ENCODE assay signal across 8 cellular contexts in genomic region chr19:18203408-18203862, GRCh38. TPM values are rescaled to one million over a fixed set of nuclear protein-coding genes. Genes with fewer than 3 reads are reported as not detected.
DNase-seq lines count a peak whose midpoint lies in the region; ATAC-seq and TF ChIP-seq lines count a peak whose summit lies in the region.

No MANE protein-coding gene starts in this region.

- no peak overlapping the region for H2BK5ac ChIP-seq in mesenchymal stem cell (ENCODE audit: low read depth, low read length, poor library complexity, severe bottlenecking)

- peak overlapping the region; percentile 29 for H4K8ac ChIP-seq in mesenchymal stem cell (ENCODE audit: low read length)

- in situ Hi-C loops in Panc1 (cut with HindIII; ENCODE audit: low pct_unique_long_range_greater_than_20kb, low sequenced_read_pairs) = no loop called here

- H3K23ac ChIP-seq in mesenchymal stem cell (ENCODE audit: low read length in 2 of 2) = peak overlapping the region in 1 of 2 experiments; percentile 90

- no peak for TF ChIP-seq CTCF in 22Rv1 (IDR thresholded peaks at IDR 0.05)
- TF ChIP-seq CTCF in Panc1 (IDR thresholded peaks at IDR 0.05) = no peak

- DNase-seq in Panc1 (ENCODE audit: low read depth, low spot score) = no peak
- DNase-seq in mesenchymal stem cell = no peak
- peak; percentile 53 for DNase-seq in superior temporal gyrus (ENCODE audit: extremely low spot score)
- no peak for DNase-seq in SIG-M5 treated with dmso at 0.1 percent for 504 hours (lab: John Stamatoyannopoulos, UW; ENCODE audit: unreplicated experiment)

- H2BK12ac ChIP-seq in mesenchymal stem cell (ENCODE audit: low read length in 2 of 2) = no peak overlapping the region

- peak overlapping the region; percentile 54 to 59 for H3K4me3 ChIP-seq in Panc1 (ENCODE audit: low read depth in 2 of 2, low read length in 2 of 2)
- H3K4me3 ChIP-seq in mesenchymal stem cell (ENCODE audit: insufficient read depth in 1 of 2, low read depth in 1 of 2, low read length in 2 of 2) = peak overlapping the region; percentile 75 to 96

- H2AFZ ChIP-seq in mesenchymal stem cell (ENCODE audit: low read depth, low read length) = peak overlapping the region; percentile 7

- H3K27me3 ChIP-seq in Panc1 (ENCODE audit: control insufficient read depth, insufficient read depth, low read length) (no peaks in the 10 kb centered on the region), mesenchymal stem cell (ENCODE audit: control insufficient read depth in 1 of 2, insufficient read depth in 1 of 2, low read length in 2 of 2) (no peaks in the 10 kb centered on the region)

- H3K18ac ChIP-seq in mesenchymal stem cell (ENCODE audit: low read depth in 1 of 2, low read length in 2 of 2) = peak overlapping the region in 1 of 2 experiments; percentile 22

- 11% methylated on average over 22 of the region's 38 CpGs for WGBS in mesenchymal stem cell

- no peak overlapping the region for H2BK120ac ChIP-seq in mesenchymal stem cell (ENCODE audit: low read depth, low read length)

- peak overlapping the region; percentile 83 for H3K9ac ChIP-seq in mesenchymal stem cell (ENCODE audit: low read length)

- H2BK15ac ChIP-seq in mesenchymal stem cell (ENCODE audit: low read depth, poor library complexity, severe bottlenecking) = no peak overlapping the region

- H3K36me3 ChIP-seq in Panc1 (ENCODE audit: control insufficient read depth, insufficient read depth, low read length) (no peaks in the 10 kb centered on the region; the same call in 1 of the 2 replicates), mesenchymal stem cell (ENCODE audit: control insufficient read depth in 1 of 2, insufficient read depth in 2 of 2, low read depth in 1 of 2, low read length in 2 of 2) (peaks cover 18 to 26% of the 10 kb centered on the region in 2 experiments)

- H2AK5ac ChIP-seq in mesenchymal stem cell (ENCODE audit: low read length, severe bottlenecking) = no peak overlapping the region

- POLR2A ChIA-PET in Panc1 (lab: Charles Lee) = interaction anchor here (0.5 kb wide), 1 partner anchor 66 kb away, joined by 11 read pairs; no protein-coding TSS in a partner anchor

- H3K4me1 ChIP-seq in Panc1 (ENCODE audit: control insufficient read depth, insufficient read depth, low read length) (peaks cover 3% of the 10 kb centered on the region; the same call in 1 of the 2 replicates), mesenchymal stem cell (ENCODE audit: control insufficient read depth, insufficient read depth, low read depth, low read length) (peaks cover 17% of the 10 kb centered on the region)

- peak overlapping the region; percentile 68 for H3K4me2 ChIP-seq in mesenchymal stem cell (ENCODE audit: low read length, poor library complexity, severe bottlenecking)

- intact Hi-C loops in Panc1 (cut with micrococcal nuclease; ENCODE audit: unreplicated experiment) = no loop called here

- H3K4ac ChIP-seq in mesenchymal stem cell (ENCODE audit: low read depth in 1 of 2, low read length in 2 of 2) = peak overlapping the region in 1 of 2 experiments; percentile 15

- H4K91ac ChIP-seq in mesenchymal stem cell (ENCODE audit: low read length) = no peak overlapping the region

- H3K9me3 ChIP-seq in Panc1 (ENCODE audit: control insufficient read depth, insufficient read depth, low read depth, low read length) = no peaks in the 10 kb centered on the region
- no peaks in the 10 kb centered on the region for H3K9me3 ChIP-seq in mesenchymal stem cell (ENCODE audit: control insufficient read depth, low read length)

- ATAC-seq in GM18867 (IDR thresholded peaks at IDR 0.05; ENCODE audit: unreplicated experiment) (peak; percentile 1), Panc1 (peak; percentile 19), HG03196 (IDR thresholded peaks at IDR 0.05; ENCODE audit: unreplicated experiment) (no peak)

- CTCF ChIA-PET in Panc1 (lab: Charles Lee) = interaction anchor here (1.0 kb wide), 1 partner anchor 90 kb away, joined by 3 read pairs; no protein-coding TSS in a partner anchor

- H3K14ac ChIP-seq in mesenchymal stem cell (ENCODE audit: low read length in 2 of 2) = peak overlapping the region in 1 of 2 experiments; percentile 95

- no TSS peak for BruUV-seq in Panc1 (replicated peaks; lab: Mats Ljungman, UMichigan)

- peaks cover 11% of the 10 kb centered on the region for H3K79me1 ChIP-seq in mesenchymal stem cell (replicated peaks; ENCODE audit: low read length, poor library complexity, severe bottlenecking)

- H3K27ac ChIP-seq in 22Rv1 (peak overlapping the region; percentile 68), Panc1 (ENCODE audit: low read length) (no peak overlapping the region), cingulate gyrus (ENCODE audit: low read depth, low read length) (peak overlapping the region; percentile 78), mesenchymal stem cell (ENCODE audit: low read length, poor library complexity, severe bottlenecking) (no peak overlapping the region)

RNA-seq across cellular contexts. Expression of gene RAB3A, which starts 0.4 kb away (rescaled TPM):
- 1.0 TPM for total RNA-seq in Panc1 (2021; ENCODE audit: unreplicated experiment)
- polyA plus RNA-seq in Panc1 (2012; ENCODE audit: insufficient read length) = 1.4 TPM
- 5.6 TPM for polyA plus RNA-seq in mesenchymal stem cell (2013, experiment 1 of 2)
- 5.8 TPM for polyA plus RNA-seq in mesenchymal stem cell (2013, experiment 2 of 2)

RNA-seq across cellular contexts. Expression of gene MPV17L2, which starts 10.4 kb away (rescaled TPM):
- 13.3 TPM for total RNA-seq in Panc1 (2021; ENCODE audit: unreplicated experiment)
- 17.0 TPM for polyA plus RNA-seq in Panc1 (2012; ENCODE audit: insufficient read length)
- polyA plus RNA-seq in mesenchymal stem cell (2013, experiment 1 of 2) = 19.7 TPM
- polyA plus RNA-seq in mesenchymal stem cell (2013, experiment 2 of 2) = 20.2 TPM

RNA-seq across cellular contexts. Expression of gene PDE4C, which starts 22.8 kb away (rescaled TPM):
- total RNA-seq in Panc1 (2021; ENCODE audit: unreplicated experiment) = 0.98 TPM
- polyA plus RNA-seq in Panc1 (2012; ENCODE audit: insufficient read length) = 1.6 TPM
- 0.04 TPM for polyA plus RNA-seq in mesenchymal stem cell (2013, experiment 1 of 2)
- polyA plus RNA-seq in mesenchymal stem cell (2013, experiment 2 of 2) = not detected

RNA-seq across cellular contexts. Expression of gene IFI30, which starts 29.8 kb away (rescaled TPM):
- total RNA-seq in Panc1 (2021; ENCODE audit: unreplicated experiment) = 39.7 TPM
- polyA plus RNA-seq in Panc1 (2012; ENCODE audit: insufficient read length) = 38.3 TPM
- 28.4 TPM for polyA plus RNA-seq in mesenchymal stem cell (2013, experiment 1 of 2)
- polyA plus RNA-seq in mesenchymal stem cell (2013, experiment 2 of 2) = 27.7 TPM

RNA-seq across cellular contexts. Expression of gene PIK3R2, which starts 50.5 kb away (rescaled TPM):
- total RNA-seq in Panc1 (2021; ENCODE audit: unreplicated experiment) = 37.6 TPM
- 67.7 TPM for polyA plus RNA-seq in Panc1 (2012; ENCODE audit: insufficient read length)
- 83.2 TPM for polyA plus RNA-seq in mesenchymal stem cell (2013, experiment 1 of 2)
- polyA plus RNA-seq in mesenchymal stem cell (2013, experiment 2 of 2) = 80.2 TPM

Comparison
In these comparisons a context has a peak if more than half of its experiments do, and no peak if none do; other contexts are left out.
1. H3K27ac ChIP-seq: peak in 22Rv1 (single experiment) and cingulate gyrus (single experiment); none in Panc1 (single experiment) and mesenchymal stem cell (single experiment).